Comparison of ENCODE assay signal across 11 cellular contexts in the genomic region with DNA sequence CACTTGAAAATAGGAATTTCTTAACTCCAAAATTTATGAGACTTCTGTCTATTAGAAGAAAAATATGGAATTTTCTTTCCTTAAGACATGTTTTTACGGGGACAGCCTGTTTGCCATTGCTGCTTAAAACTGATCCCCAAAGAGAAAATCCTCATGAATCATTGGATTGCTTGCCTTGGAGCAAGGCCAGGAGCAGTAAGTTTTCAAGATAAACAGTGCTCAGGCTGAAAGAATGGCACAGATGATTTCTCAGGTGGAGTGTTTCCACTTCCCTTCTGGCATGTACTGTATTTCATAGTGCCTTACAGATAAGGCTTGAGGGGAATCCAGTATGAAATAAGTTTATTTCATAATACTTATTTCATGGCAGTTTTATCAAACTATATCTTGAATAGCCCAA.
A peak's percentile ranks its signal among the peaks of the same experiment; 100 is the strongest.
DNase-seq lines count a peak whose midpoint lies in the region; ATAC-seq and TF ChIP-seq lines count a peak whose summit lies in the region.
"Had no signal": no experiment of that assay in that cellular context is flagged by ENCODE, and none has a peak within 500 bp of the region (broad histone marks: within the 10 kb centered on the region; RNA-seq: fewer than 3 reads in every experiment).

No MANE protein-coding gene starts in this region.

- ATAC-seq in omental fat pad (ENCODE audit: low FRiP score), result peak; percentile 87
- ATAC-seq: gastrocnemius medialis had no signal

- H3K27ac ChIP-seq in epithelial cell of prostate, result peak overlapping the region; percentile 46
- H3K27ac ChIP-seq: gastrocnemius medialis had no signal

- POLR2A ChIA-PET in HEK293T (lab: Yijun Ruan, JAX), result no interaction called here

- DNase-seq in DMS79 (lab: John Stamatoyannopoulos, UW), result peak; percentile 31
- peak; percentile 11 for DNase-seq in NCI-H1105 (lab: John Stamatoyannopoulos, UW)
- DNase-seq in epithelial cell of prostate (ENCODE audit: low read depth, low spot score), result peak; percentile 29
- no peak for DNase-seq in omental fat pad (ENCODE audit: low spot score)
- DNase-seq in iPS-NIHi7 (ENCODE audit: extremely low spot score), result no peak
- no peak for DNase-seq in HEK293T (ENCODE audit: extremely low spot score)
- DNase-seq in GM10266 (ENCODE audit: extremely low spot score), result no peak
- no peak for DNase-seq in NCI-H2081 treated with DMSO at 0.1 percent for 48 hours (lab: John Stamatoyannopoulos, UW)
- DNase-seq: activated CD4-positive, alpha-beta T cell treated with anti-CD3 and anti-CD28 coated beads, Interleukin-2, amount 50 U/mL, for 4 hours; gastrocnemius medialis; NCI-H187 had no signal

- CTCF ChIA-PET in HEK293T (lab: Yijun Ruan, JAX), result no interaction called here

- TF ChIP-seq CTCF in omental fat pad (IDR thresholded peaks at IDR 0.05) (no peak), GM10266 (IDR thresholded peaks at IDR 0.05; ENCODE audit: control insufficient read depth, insufficient read depth, low read depth, missing control alignments) (no peak)

TF ChIP-seq in HEK293T, 16 proteins besides CTCF, POLR2A, EP300 and RAD21:
- no peak for TF ChIP-seq FOXK2 (IDR thresholded peaks at IDR 0.05)
- TF ChIP-seq ARNT (IDR thresholded peaks at IDR 0.05), result no peak
- no peak for TF ChIP-seq ELF4 (IDR thresholded peaks at IDR 0.05)
- no peak for TF ChIP-seq BHLHE40 (IDR thresholded peaks at IDR 0.05; ENCODE audit: borderline replicate concordance)
- no peak for TF ChIP-seq HDGF (IDR thresholded peaks at IDR 0.05; ENCODE audit: borderline replicate concordance)
- TF ChIP-seq FOXA1 (IDR thresholded peaks at IDR 0.05), result no peak
- TF ChIP-seq TARDBP (IDR thresholded peaks at IDR 0.05), result no peak
- TF ChIP-seq L3MBTL2 (conservative IDR thresholded peaks at IDR 0.05), result no peak
- TF ChIP-seq, protein P1, sequence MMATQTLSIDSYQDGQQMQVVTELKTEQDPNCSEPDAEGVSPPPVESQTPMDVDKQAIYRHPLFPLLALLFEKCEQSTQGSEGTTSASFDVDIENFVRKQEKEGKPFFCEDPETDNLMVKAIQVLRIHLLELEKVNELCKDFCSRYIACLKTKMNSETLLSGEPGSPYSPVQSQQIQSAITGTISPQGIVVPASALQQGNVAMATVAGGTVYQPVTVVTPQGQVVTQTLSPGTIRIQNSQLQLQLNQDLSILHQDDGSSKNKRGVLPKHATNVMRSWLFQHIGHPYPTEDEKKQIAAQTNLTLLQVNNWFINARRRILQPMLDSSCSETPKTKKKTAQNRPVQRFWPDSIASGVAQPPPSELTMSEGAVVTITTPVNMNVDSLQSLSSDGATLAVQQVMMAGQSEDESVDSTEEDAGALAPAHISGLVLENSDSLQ (IDR thresholded peaks at IDR 0.05), result no peak
TF ChIP-seq in HEK293T: peak in this region for 0.

Comparison
In these comparisons a context has a peak if more than half of its experiments do, and no peak if none do; other contexts are left out.
1. DNase-seq: peak in DMS79 (single experiment), NCI-H1105 (single experiment) and epithelial cell of prostate (single experiment); none in omental fat pad (single experiment), iPS-NIHi7 (single experiment), HEK293T (single experiment), GM10266 (single experiment) and NCI-H2081 treated with DMSO at 0.1 percent for 48 hours (single experiment).